In the genomic region with DNA sequence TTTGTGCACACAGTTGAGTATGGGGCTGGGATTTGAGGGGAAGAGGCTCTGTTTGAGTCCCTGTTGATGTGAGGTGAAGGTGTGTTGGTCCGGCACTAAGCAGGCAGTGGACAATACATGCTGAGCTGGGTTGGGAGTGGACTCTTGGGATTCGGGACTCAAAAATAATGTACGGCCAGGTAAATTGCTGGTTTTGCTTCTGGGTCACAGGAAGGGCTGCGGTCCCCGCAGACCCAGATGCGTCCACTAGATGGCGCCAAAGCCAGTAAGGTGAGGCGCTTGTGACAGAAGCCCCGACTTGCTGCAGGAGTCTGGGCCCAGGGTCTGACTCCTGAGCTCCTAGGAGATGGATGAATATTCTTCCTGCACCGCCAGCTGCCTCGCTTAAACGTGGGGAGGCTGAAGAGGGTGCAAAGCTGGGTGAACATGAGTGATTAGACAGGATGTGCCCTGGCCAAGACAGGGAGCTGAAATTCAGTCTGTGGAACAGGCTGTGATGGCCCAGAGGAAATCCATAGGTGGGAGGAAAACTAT, we compare ENCODE assay signal across 8 cellular contexts.
DNase-seq lines count a peak whose midpoint lies in the region; ATAC-seq and TF ChIP-seq lines count a peak whose summit lies in the region.

No MANE protein-coding gene starts in this region.

- 1% methylated on average over 12 of the region's 12 CpGs for WGBS in esophagus, 2 donors

- ATAC-seq in GM18867 (IDR thresholded peaks at IDR 0.05; ENCODE audit: unreplicated experiment) (peak; percentile 28), PC-3 (peak; percentile 35)
- peak; percentile 12 to 22 for ATAC-seq in naive thymus-derived CD8-positive, alpha-beta T cell
- ATAC-seq in stimulated activated effector memory CD8-positive, alpha-beta T cell treated with anti-CD3 and anti-CD28 coated beads, Interleukin-12 subunit alpha, Interleukin-12 subunit beta, amount 100 ng/mL, for 72 hours = peak; percentile 52

- H3K4me2 ChIP-seq in KMS-11 (peak overlapping the region; percentile 94), PC-3 (ENCODE audit: low read length) (peak overlapping the region; percentile 86)

- H3K4me1 ChIP-seq in KMS-11 (ENCODE audit: low read depth, poor library complexity, severe bottlenecking) (peaks cover 69% of the 10 kb centered on the region), PC-3 (ENCODE audit: insufficient read depth, low read length) (peaks cover 57% of the 10 kb centered on the region), esophagus (ENCODE audit: control insufficient read depth in 2 of 2, insufficient read depth in 2 of 2, low read length in 1 of 2) (peaks cover 0 to 13% of the 10 kb centered on the region in 2 donors)

- peaks cover 0 to 6% (median 0%) of the 10 kb centered on the region in 5 donors for H3K27me3 Mint-ChIP-seq in naive thymus-derived CD8-positive, alpha-beta T cell

- H3K9me3 Mint-ChIP-seq in naive thymus-derived CD8-positive, alpha-beta T cell = no peaks in the 10 kb centered on the region
- H3K9me3 Mint-ChIP-seq in stimulated activated effector memory CD8-positive, alpha-beta T cell treated with anti-CD3 and anti-CD28 coated beads, Interleukin-12 subunit alpha, Interleukin-12 subunit beta, amount 100 ng/mL, for 72 hours = no peaks in the 10 kb centered on the region

- intact Hi-C loops in PC-3 (cut with micrococcal nuclease) = loop anchor here (1.0 to 5.0 kb wide), 4 partner anchors 62 to 282 kb away; partner anchors contain the start of genes ACBD3 and PARP1

- H3K27me3 ChIP-seq in KMS-11 (ENCODE audit: insufficient read depth, low read depth) (no peaks in the 10 kb centered on the region), PC-3 (ENCODE audit: low read length) (no peaks in the 10 kb centered on the region), esophagus (ENCODE audit: control insufficient read depth in 1 of 2, insufficient read depth in 2 of 2, low read length in 2 of 2) (no peaks in the 10 kb centered on the region)

- H3F3A ChIP-seq in PC-3 (ENCODE audit: low read length, unreplicated experiment) = peaks cover 5% of the 10 kb centered on the region

- POLR2A ChIA-PET in PC-3 (lab: Charles Lee; ENCODE audit: unreplicated experiment) = interaction anchor here (0.6 to 1.0 kb wide), 2 partner anchors 184 to 283 kb away, joined by 3 to 4 read pairs; no protein-coding TSS in a partner anchor
- POLR2A ChIA-PET in naive thymus-derived CD8-positive, alpha-beta T cell (lab: Charles Lee) = interaction anchor here (0.7 to 4.6 kb wide), 9 partner anchors 15 to 183 kb away, joined by 3 to 30 read pairs (median 4); partner anchors contain the start of genes H3-3A, LIN9 and SDE2

- H3K4me3 ChIP-seq in KMS-11 (IDR thresholded peaks at IDR 0.05; ENCODE audit: insufficient read depth, low read depth, low read length) (no peak overlapping the region), PC-3 (ENCODE audit: low read length) (peak overlapping the region; percentile 64), esophagus (ENCODE audit: low read depth in 1 of 2, low read length in 2 of 2) (peak overlapping the region; percentile 25 to 32)

- H3K4me3 Mint-ChIP-seq in naive thymus-derived CD8-positive, alpha-beta T cell = peak overlapping the region in 2 of 10 donors; percentile 7 to 12
- H3K4me3 Mint-ChIP-seq in stimulated activated effector memory CD8-positive, alpha-beta T cell treated with anti-CD3 and anti-CD28 coated beads, Interleukin-12 subunit alpha, Interleukin-12 subunit beta, amount 100 ng/mL, for 72 hours = no peak overlapping the region

- DNase-seq in A172 (ENCODE audit: low spot score) (peak; percentile 77), PC-3 (peak; percentile 99), activated T-cell treated with anti-CD3 and anti-CD28 coated beads for 4 hours (peak; percentile 86)
- peak; percentile 70 to 91 (median 85) for DNase-seq in naive thymus-derived CD8-positive, alpha-beta T cell
- DNase-seq in stimulated activated effector memory CD8-positive, alpha-beta T cell treated with anti-CD3 and anti-CD28 coated beads, Interleukin-12 subunit alpha, Interleukin-12 subunit beta, amount 100 ng/mL, for 72 hours (ENCODE audit: low spot score in 2 of 2) = peak; percentile 94 to 96

- peak overlapping the region in 9 of 10 donors; percentile 6 to 86 (median 63) for H3K27ac Mint-ChIP-seq in naive thymus-derived CD8-positive, alpha-beta T cell
- H3K27ac Mint-ChIP-seq in stimulated activated effector memory CD8-positive, alpha-beta T cell treated with anti-CD3 and anti-CD28 coated beads, Interleukin-12 subunit alpha, Interleukin-12 subunit beta, amount 100 ng/mL, for 72 hours = no peak overlapping the region

- BruUV-seq in PC-3 (replicated peaks; lab: Mats Ljungman, UMichigan) = no TSS peak

- peaks cover 17 to 62% (median 37%) of the 10 kb centered on the region in 4 donors for H3K4me1 Mint-ChIP-seq in naive thymus-derived CD8-positive, alpha-beta T cell
- H3K4me1 Mint-ChIP-seq in stimulated activated effector memory CD8-positive, alpha-beta T cell treated with anti-CD3 and anti-CD28 coated beads, Interleukin-12 subunit alpha, Interleukin-12 subunit beta, amount 100 ng/mL, for 72 hours = peaks cover 31% of the 10 kb centered on the region

- TF ChIP-seq CTCF in KMS-11 (conservative IDR thresholded peaks at IDR 0.05; ENCODE audit: low read depth, low read length) = peak; percentile 98
- TF ChIP-seq CTCF in PC-3 (conservative IDR thresholded peaks at IDR 0.05; ENCODE audit: low read depth, low read length) = peak; percentile 100

- H3K36me3 ChIP-seq in KMS-11 (ENCODE audit: insufficient read depth) (no peaks in the 10 kb centered on the region), PC-3 (ENCODE audit: low read depth, low read length) (no peaks in the 10 kb centered on the region), esophagus (ENCODE audit: control insufficient read depth in 2 of 2, insufficient read depth in 2 of 2, low read length in 1 of 2) (no peaks in the 10 kb centered on the region)

- CTCF ChIA-PET in PC-3 (lab: Charles Lee) = interaction anchor here (0.5 to 3.4 kb wide), 18 partner anchors 8 to 283 kb away, joined by 3 to 44 read pairs (median 6); partner anchors contain the start of gene PARP1

- no peaks in the 10 kb centered on the region for H3K79me2 ChIP-seq in KMS-11 (ENCODE audit: insufficient read depth, low read depth)
- no peaks in the 10 kb centered on the region for H3K79me2 ChIP-seq in PC-3 (ENCODE audit: low read length)

- H3K27ac ChIP-seq in KMS-11 = peak overlapping the region; percentile 97; the same call in 1 of the 2 replicates
- H3K27ac ChIP-seq in PC-3 (ENCODE audit: low read length) = peak overlapping the region; percentile 86
- peak overlapping the region; percentile 78 to 97 for H3K27ac ChIP-seq in esophagus (ENCODE audit: low read depth in 2 of 2, low read length in 1 of 2)

- H3K9me3 ChIP-seq in PC-3 (ENCODE audit: low read length) (no peaks in the 10 kb centered on the region), esophagus (ENCODE audit: control insufficient read depth in 2 of 2, insufficient read depth in 1 of 2, low read depth in 1 of 2, low read length in 1 of 2) (no peaks in the 10 kb centered on the region)

- peak overlapping the region; percentile 64 for H2AFZ ChIP-seq in KMS-11 (ENCODE audit: low read depth)
- H2AFZ ChIP-seq in PC-3 (ENCODE audit: low read length) = peak overlapping the region; percentile 88

- H3K36me3 Mint-ChIP-seq in naive thymus-derived CD8-positive, alpha-beta T cell = no peaks in the 10 kb centered on the region
- peaks cover 14% of the 10 kb centered on the region for H3K36me3 Mint-ChIP-seq in stimulated activated effector memory CD8-positive, alpha-beta T cell treated with anti-CD3 and anti-CD28 coated beads, Interleukin-12 subunit alpha, Interleukin-12 subunit beta, amount 100 ng/mL, for 72 hours

- H4K20me1 ChIP-seq in KMS-11 (ENCODE audit: insufficient read depth) = no peaks in the 10 kb centered on the region
- no peaks in the 10 kb centered on the region for H4K20me1 ChIP-seq in PC-3 (ENCODE audit: low read length)

- H3K9me2 ChIP-seq in PC-3 (replicated peaks; ENCODE audit: low read length) = no peaks in the 10 kb centered on the region

- no peak overlapping the region for H3K9ac ChIP-seq in KMS-11
- peak overlapping the region; percentile 26 for H3K9ac ChIP-seq in PC-3 (ENCODE audit: low read length)
